In the genomic region with DNA sequence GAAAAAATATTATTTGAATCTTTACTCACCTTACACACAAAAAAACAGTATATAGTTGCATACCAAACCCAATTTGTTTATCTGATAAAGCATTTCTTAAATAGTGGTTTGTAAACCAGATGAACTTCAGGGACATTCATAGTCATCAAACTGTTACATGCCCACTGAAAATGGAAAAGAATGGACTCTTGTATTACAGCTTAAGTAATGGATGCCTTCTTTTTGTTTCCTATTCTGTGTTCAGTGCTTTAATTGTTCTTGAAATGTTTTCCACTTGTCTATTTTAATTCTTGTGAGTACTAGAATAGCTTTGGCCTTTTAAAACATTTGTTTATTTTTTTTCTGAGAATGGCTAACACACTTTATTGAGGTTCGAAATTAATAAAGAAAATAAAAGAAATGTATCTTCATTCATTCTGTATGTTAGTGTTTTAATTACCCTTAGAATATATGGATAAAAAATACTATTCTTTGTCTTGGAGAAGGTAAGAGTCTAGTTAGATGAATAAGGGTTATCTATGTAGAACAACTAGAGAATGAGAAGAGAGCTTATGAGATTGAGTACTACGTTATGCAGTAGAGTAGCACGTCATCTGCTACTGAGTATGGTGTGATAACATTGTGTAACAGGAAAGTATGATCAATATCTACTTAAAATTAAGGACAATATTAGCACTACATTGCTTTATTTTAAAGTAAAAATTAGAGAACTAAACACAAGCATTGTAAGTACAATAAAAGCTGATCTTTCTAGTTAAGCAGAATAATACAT, we compare ENCODE assay signal across 1 cellular context.
TF ChIP-seq lines count a peak whose summit lies in the region.

No MANE protein-coding gene starts in this region.

TF ChIP-seq in GM12878, 131 proteins besides CTCF, POLR2A, EP300 and RAD21:
- no peak for TF ChIP-seq KDM1A (IDR thresholded peaks at IDR 0.05; ENCODE audit: borderline replicate concordance)
- no peak for TF ChIP-seq ESRRA (IDR thresholded peaks at IDR 0.05; ENCODE audit: low read length)
- no peak for TF ChIP-seq FOXM1 (IDR thresholded peaks at IDR 0.05; ENCODE audit: low read depth, low read length)
- TF ChIP-seq RBBP5 (conservative IDR thresholded peaks at IDR 0.05): no peak
- no peak for TF ChIP-seq SMARCA5 (IDR thresholded peaks at IDR 0.05)
- no peak for TF ChIP-seq HSF1 (IDR thresholded peaks at IDR 0.05; ENCODE audit: low read depth, low read length)
- TF ChIP-seq RAD51 (IDR thresholded peaks at IDR 0.05): no peak
- TF ChIP-seq CEBPB (IDR thresholded peaks at IDR 0.05; ENCODE audit: borderline replicate concordance in 1 of 2, low read depth in 2 of 2, low read length in 2 of 2): no peak
